ENCODE assay signal across 9 cellular contexts in the genomic region with DNA sequence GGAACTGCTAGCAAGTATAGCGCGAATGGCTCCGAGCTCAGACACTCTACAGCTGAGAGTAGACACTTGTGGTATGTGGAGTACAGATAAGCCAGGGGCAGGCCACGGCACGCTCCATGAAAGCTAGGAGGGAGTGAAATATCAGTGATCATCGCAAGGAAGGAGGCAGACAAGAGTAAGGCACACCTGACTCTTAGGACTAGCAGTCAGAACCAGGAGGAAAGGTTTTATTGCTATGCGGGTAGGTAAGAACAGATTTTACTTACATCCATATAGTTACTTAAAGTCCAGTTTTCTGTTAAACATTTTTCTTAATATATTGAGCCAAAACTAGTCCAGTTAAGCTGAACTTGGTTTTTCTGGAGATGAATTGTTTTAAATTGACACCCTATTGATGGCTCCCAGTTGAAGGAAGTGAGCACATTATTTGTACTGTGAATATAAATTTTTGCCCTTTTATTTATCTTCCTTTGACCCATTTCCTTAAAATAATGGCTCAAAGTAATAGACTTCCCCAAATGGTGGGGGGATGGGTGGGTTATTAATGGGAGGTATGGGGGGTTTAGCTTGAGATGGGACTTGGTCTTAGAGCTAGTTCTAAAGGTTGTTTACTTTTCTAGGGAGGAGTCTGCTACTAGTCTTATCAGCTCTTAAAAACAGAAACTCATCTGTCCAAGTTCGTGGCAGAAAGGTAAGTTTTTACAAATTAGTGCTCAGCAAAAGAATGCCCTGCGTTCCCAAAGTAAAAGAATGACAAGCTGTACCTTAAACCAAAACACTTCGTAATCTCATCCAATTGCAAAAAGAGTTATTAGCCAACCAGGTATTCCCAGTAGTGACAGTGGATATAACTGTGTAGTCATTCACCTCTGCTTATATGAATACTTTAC. TPM values are rescaled to one million over a fixed set of nuclear protein-coding genes. Genes with fewer than 3 reads are reported as not detected.
DNase-seq lines count a peak whose midpoint lies in the region; ATAC-seq and TF ChIP-seq lines count a peak whose summit lies in the region.
"Had no signal": no experiment of that assay in that cellular context is flagged by ENCODE, and none has a peak within 500 bp of the region (broad histone marks: within the 10 kb centered on the region; RNA-seq: fewer than 3 reads in every experiment).

No MANE protein-coding gene starts in this region.

- no peaks in the 10 kb centered on the region for H3K9me3 Mint-ChIP-seq in activated CD8-positive, alpha-beta T cell treated with anti-CD3 and anti-CD28 coated beads for 36 hours
- no peaks in the 10 kb centered on the region for H3K9me3 Mint-ChIP-seq in activated CD8-positive, alpha-beta T cell treated with anti-CD3 and anti-CD28 coated beads, Interleukin-2, amount 10 ng/mL, durations not matched to agents 7 days and 5 days (ENCODE audit: insufficient read depth)

- CTCF ChIA-PET in activated CD8-positive, alpha-beta T cell treated with anti-CD3 and anti-CD28 coated beads for 36 hours (lab: Charles Lee) = interaction anchor here (0.8 to 3.4 kb wide), 12 partner anchors 8 to 113 kb away, joined by 3 to 20 read pairs (median 7); a partner anchor contains a TSS
- CTCF ChIA-PET in activated CD8-positive, alpha-beta T cell treated with anti-CD3 and anti-CD28 coated beads, Interleukin-2, amount 10 ng/mL, durations not matched to agents 7 days and 5 days (lab: Charles Lee) = interaction anchor here (1.2 to 3.8 kb wide), 11 partner anchors 8 to 113 kb away, joined by 3 to 31 read pairs (median 6); a partner anchor contains a TSS

- 63 to 83% (median 66%) methylated on average over 10 of the region's 10 CpGs for WGBS in spleen, 5 donors

- no peak overlapping the region for H3K9ac ChIP-seq in SK-N-MC (ENCODE audit: insufficient read length)

- H3K4me1 ChIP-seq in foreskin keratinocyte (peaks cover 5% of the 10 kb centered on the region), spleen (peaks cover 41 to 100% (median 76%) of the 10 kb centered on the region in 6 donors)

- no peak for TF ChIP-seq POLR2A in spleen (IDR thresholded peaks at IDR 0.05)

- H3K27ac Mint-ChIP-seq in activated CD8-positive, alpha-beta T cell treated with anti-CD3 and anti-CD28 coated beads for 36 hours = peak overlapping the region; percentile 73
- no peak overlapping the region for H3K27ac Mint-ChIP-seq in activated CD8-positive, alpha-beta T cell treated with anti-CD3 and anti-CD28 coated beads, Interleukin-2, amount 10 ng/mL, durations not matched to agents 7 days and 5 days

- no peak for DNase-seq in activated CD8-positive, alpha-beta T cell treated with anti-CD3 and anti-CD28 coated beads for 36 hours
- DNase-seq in activated CD8-positive, alpha-beta T cell treated with anti-CD3 and anti-CD28 coated beads, Interleukin-2, amount 10 ng/mL, durations not matched to agents 7 days and 5 days = no peak
- DNase-seq in SK-N-MC (ENCODE audit: low read depth, low spot score) (no peak), foreskin keratinocyte (peak; percentile 47 to 75), spleen (no peak), NOMO-1 treated with dmso at 0.1 percent for 144 hours (lab: John Stamatoyannopoulos, UW; ENCODE audit: unreplicated experiment) (no peak)
- DNase-seq in stimulated activated CD4-positive, alpha-beta T cell treated with anti-CD3 and anti-CD28 coated beads, Interleukin-2, amount 100 ng/mL, for 48 hours = no peak
- DNase-seq: amygdala had no signal

- TF ChIP-seq CTCF in activated CD8-positive, alpha-beta T cell treated with anti-CD3 and anti-CD28 coated beads for 36 hours (IDR thresholded peaks at IDR 0.05) = no peak
- TF ChIP-seq CTCF in foreskin keratinocyte (conservative IDR thresholded peaks at IDR 0.05) (no peak), spleen (IDR thresholded peaks at IDR 0.05 in 8 of 11, conservative IDR thresholded peaks at IDR 0.05 in 3 of 11) (no peak)

- H3K36me3 ChIP-seq in SK-N-MC (ENCODE audit: insufficient read depth, low read length) (peaks cover 71% of the 10 kb centered on the region), spleen (peaks cover 10 to 100% (median 77%) of the 10 kb centered on the region in 6 donors)

- H3K27me3 Mint-ChIP-seq in activated CD8-positive, alpha-beta T cell treated with anti-CD3 and anti-CD28 coated beads for 36 hours = no peaks in the 10 kb centered on the region
- H3K27me3 Mint-ChIP-seq in activated CD8-positive, alpha-beta T cell treated with anti-CD3 and anti-CD28 coated beads, Interleukin-2, amount 10 ng/mL, durations not matched to agents 7 days and 5 days (ENCODE audit: low read depth) = no peaks in the 10 kb centered on the region

- intact Hi-C loops in activated CD8-positive, alpha-beta T cell treated with anti-CD3 and anti-CD28 coated beads for 36 hours (cut with micrococcal nuclease) = no loop called here
- intact Hi-C loops in spleen (cut with DNase I; ENCODE audit: low total_unique reads) = no loop called here

- POLR2A ChIA-PET in activated CD8-positive, alpha-beta T cell treated with anti-CD3 and anti-CD28 coated beads for 36 hours (lab: Charles Lee) = interaction anchor here (0.6 to 7.5 kb wide), 31 partner anchors 9 to 266 kb away, joined by 3 to 70 read pairs (median 5); a partner anchor contains a TSS
- POLR2A ChIA-PET in activated CD8-positive, alpha-beta T cell treated with anti-CD3 and anti-CD28 coated beads, Interleukin-2, amount 10 ng/mL, durations not matched to agents 7 days and 5 days (lab: Charles Lee) = interaction anchor here (0.7 to 1.9 kb wide), 10 partner anchors 9 to 92 kb away, joined by 3 to 10 read pairs (median 4); no protein-coding TSS in a partner anchor

- no peaks in the 10 kb centered on the region for H3K36me3 Mint-ChIP-seq in activated CD8-positive, alpha-beta T cell treated with anti-CD3 and anti-CD28 coated beads for 36 hours (ENCODE audit: low read depth)
- H3K36me3 Mint-ChIP-seq in activated CD8-positive, alpha-beta T cell treated with anti-CD3 and anti-CD28 coated beads, Interleukin-2, amount 10 ng/mL, durations not matched to agents 7 days and 5 days (ENCODE audit: low read depth) = peaks cover 5% of the 10 kb centered on the region

- H3K4me1 Mint-ChIP-seq in activated CD8-positive, alpha-beta T cell treated with anti-CD3 and anti-CD28 coated beads for 36 hours (ENCODE audit: low read depth) = peaks cover 38% of the 10 kb centered on the region
- H3K4me1 Mint-ChIP-seq in activated CD8-positive, alpha-beta T cell treated with anti-CD3 and anti-CD28 coated beads, Interleukin-2, amount 10 ng/mL, durations not matched to agents 7 days and 5 days (ENCODE audit: low read depth) = peaks cover 46% of the 10 kb centered on the region

- H3K9me3 ChIP-seq in SK-N-MC (ENCODE audit: low read depth, low read length) = no peaks in the 10 kb centered on the region
- no peaks in the 10 kb centered on the region for H3K9me3 ChIP-seq in spleen

- ATAC-seq in activated CD8-positive, alpha-beta T cell treated with anti-CD3 and anti-CD28 coated beads for 36 hours = no peak
- ATAC-seq in activated CD8-positive, alpha-beta T cell treated with anti-CD3 and anti-CD28 coated beads, Interleukin-2, amount 10 ng/mL, durations not matched to agents 7 days and 5 days = no peak
- peak; percentile 78 for ATAC-seq in foreskin keratinocyte
- no peak for ATAC-seq in HG02885 (IDR thresholded peaks at IDR 0.05; ENCODE audit: poor library complexity, unreplicated experiment)

- H3K4me3 Mint-ChIP-seq in activated CD8-positive, alpha-beta T cell treated with anti-CD3 and anti-CD28 coated beads for 36 hours = peak overlapping the region; percentile 8
- H3K4me3 Mint-ChIP-seq in activated CD8-positive, alpha-beta T cell treated with anti-CD3 and anti-CD28 coated beads, Interleukin-2, amount 10 ng/mL, durations not matched to agents 7 days and 5 days = no peak overlapping the region

- H3K27ac ChIP-seq in SK-N-MC (peak overlapping the region; percentile 75), foreskin keratinocyte (no peak overlapping the region), spleen (peak overlapping the region in 5 of 8 donors; percentile 10 to 42 (median 29))

- H3K27me3 ChIP-seq in foreskin keratinocyte (no peaks in the 10 kb centered on the region), spleen (replicated peaks in 1 of 7) (no peaks in the 10 kb centered on the region)

- H3K4me3 ChIP-seq in SK-N-MC (no peak overlapping the region), spleen (no peak overlapping the region)

RNA-seq across cellular contexts. Expression of a gene that starts 5.8 kb away (rescaled TPM):
- 1,000 to 10,000 TPM; 2,224 to 2,338 TPM for total RNA-seq in activated CD8-positive, alpha-beta T cell treated with anti-CD3 and anti-CD28 coated beads for 36 hours
- total RNA-seq in activated CD8-positive, alpha-beta T cell treated with anti-CD3 and anti-CD28 coated beads, Interleukin-2, amount 10 ng/mL, durations not matched to agents 7 days and 5 days = 1,000 to 10,000 TPM; 1,520 to 1,553 TPM
- 812 and 1,049 TPM in 2 replicates for total RNA-seq in foreskin keratinocyte
- polyA plus RNA-seq in foreskin keratinocyte = 1,089 and 1,295 TPM in 2 replicates
- total RNA-seq in spleen = 100 to 1,000 TPM; 511 to 957 (median 742) TPM
- 1,000 to 10,000 TPM; 1,074 to 1,168 (median 1,166) TPM for polyA plus RNA-seq in spleen

RNA-seq across cellular contexts. Expression of a gene that starts 6.4 kb away (rescaled TPM):
- total RNA-seq in activated CD8-positive, alpha-beta T cell treated with anti-CD3 and anti-CD28 coated beads for 36 hours = 100 to 1,000 TPM; 125 to 128 TPM
- total RNA-seq in activated CD8-positive, alpha-beta T cell treated with anti-CD3 and anti-CD28 coated beads, Interleukin-2, amount 10 ng/mL, durations not matched to agents 7 days and 5 days = 100 to 1,000 TPM; 145 to 148 TPM
- 67.9 and 70.7 TPM in 2 replicates for total RNA-seq in foreskin keratinocyte
- polyA plus RNA-seq in foreskin keratinocyte = 20.5 and 24.4 TPM in 2 replicates
- 10 to 100 TPM; 37.2 to 60.3 (median 48.2) TPM for total RNA-seq in spleen
- polyA plus RNA-seq in spleen = 1 to 10 TPM; 6.5 to 8.8 (median 6.5) TPM

RNA-seq across cellular contexts. Expression of a gene that starts 14.5 kb away (rescaled TPM):
- total RNA-seq in activated CD8-positive, alpha-beta T cell treated with anti-CD3 and anti-CD28 coated beads for 36 hours = not detected
- total RNA-seq in activated CD8-positive, alpha-beta T cell treated with anti-CD3 and anti-CD28 coated beads, Interleukin-2, amount 10 ng/mL, durations not matched to agents 7 days and 5 days = not detected
- total RNA-seq in foreskin keratinocyte = 0.07 and 0.14 TPM in 2 replicates
- 0.07 TPM in 2 replicates for polyA plus RNA-seq in foreskin keratinocyte
- 10 to 100 TPM; 14.1 to 93.7 (median 45.0) TPM for total RNA-seq in spleen
- 10 to 100 TPM in 2 of 3 donors, 1 to 10 TPM in 1; 2.4 to 17.5 (median 14.7) TPM for polyA plus RNA-seq in spleen

RNA-seq across cellular contexts. Expression of a gene that starts 38.6 kb away (rescaled TPM):
- total RNA-seq in activated CD8-positive, alpha-beta T cell treated with anti-CD3 and anti-CD28 coated beads for 36 hours = 10 to 100 TPM; 75.8 to 78.4 TPM
- total RNA-seq in activated CD8-positive, alpha-beta T cell treated with anti-CD3 and anti-CD28 coated beads, Interleukin-2, amount 10 ng/mL, durations not matched to agents 7 days and 5 days = 100 to 1,000 TPM; 105 to 112 TPM
- total RNA-seq in foreskin keratinocyte (116 and 134 TPM in 2 replicates), spleen (10 to 100 TPM; 59.3 to 99.1 (median 92.8) TPM)
- polyA plus RNA-seq in foreskin keratinocyte (140 and 149 TPM in 2 replicates), spleen (10 to 100 TPM; 55.4 to 80.2 (median 76.4) TPM)

Comparison
In these comparisons a context has a peak if more than half of its experiments do, and no peak if none do; other contexts are left out.
1. DNase-seq: peak in foreskin keratinocyte (2 of 2); none in activated CD8-positive, alpha-beta T cell treated with anti-CD3 and anti-CD28 coated beads for 36 hours (single experiment), activated CD8-positive, alpha-beta T cell treated with anti-CD3 and anti-CD28 coated beads, Interleukin-2, amount 10 ng/mL, durations not matched to agents 7 days and 5 days (single experiment), SK-N-MC (single experiment), spleen (single experiment), NOMO-1 treated with dmso at 0.1 percent for 144 hours (single experiment) and stimulated activated CD4-positive, alpha-beta T cell treated with anti-CD3 and anti-CD28 coated beads, Interleukin-2, amount 100 ng/mL, for 48 hours (0 of 2).
2. RNA of a gene that starts 14.5 kb away (total RNA-seq): 14.1 to 93.7 TPM in spleen; 0.07 to 0.14 TPM in foreskin keratinocyte, not detected in activated CD8-positive, alpha-beta T cell treated with anti-CD3 and anti-CD28 coated beads, Interleukin-2, amount 10 ng/mL, durations not matched to agents 7 days and 5 days and not detected in activated CD8-positive, alpha-beta T cell treated with anti-CD3 and anti-CD28 coated beads for 36 hours; every median in the first group is over 10 times any median in the second.